11 cellular contexts compared by ENCODE assay signal in genomic region chr14:77140343-77140936, GRCh38. TPM values are rescaled to one million over a fixed set of nuclear protein-coding genes. Genes with fewer than 3 reads are reported as not detected.
DNase-seq lines count a peak whose midpoint lies in the region; ATAC-seq, FAIRE-seq and TF ChIP-seq lines count a peak whose summit lies in the region.
"Had no signal": no experiment of that assay in that cellular context is flagged by ENCODE, and none has a peak within 500 bp of the region (broad histone marks: within the 10 kb centered on the region; RNA-seq: fewer than 3 reads in every experiment).

No MANE protein-coding gene starts in this region.

- no peaks in the 10 kb centered on the region for H3K36me3 Mint-ChIP-seq in activated T-helper 17 cell treated with anti-CD3 and anti-CD28 coated beads, Interleukin-2, amount 50 U/mL, for 72 hours (ENCODE audit: low read depth)
- H3K36me3 Mint-ChIP-seq in mesothelial cell of epicardium: no peaks in the 10 kb centered on the region

- H3K27me3 ChIP-seq in BE2C: peaks cover 18% of the 10 kb centered on the region

- in situ Hi-C loops in G401 (cut with HindIII; ENCODE audit: low sequenced_read_pairs): no loop called here

- peak overlapping the region; percentile 58 for H3K4me3 Mint-ChIP-seq in activated T-helper 17 cell treated with anti-CD3 and anti-CD28 coated beads, Interleukin-2, amount 50 U/mL, for 72 hours
- H3K4me3 Mint-ChIP-seq in mesothelial cell of epicardium: peak overlapping the region; percentile 61

- H3K9me3 Mint-ChIP-seq in activated T-helper 17 cell treated with anti-CD3 and anti-CD28 coated beads, Interleukin-2, amount 50 U/mL, for 72 hours: no peaks in the 10 kb centered on the region
- no peaks in the 10 kb centered on the region for H3K9me3 Mint-ChIP-seq in mesothelial cell of epicardium

- no peaks in the 10 kb centered on the region for H3K36me3 ChIP-seq in BE2C
- H3K36me3 ChIP-seq: transverse colon had no signal

- H3K9me3 ChIP-seq in BE2C: no peaks in the 10 kb centered on the region
- H3K9me3 ChIP-seq: transverse colon had no signal

- H3K4me1 Mint-ChIP-seq in activated T-helper 17 cell treated with anti-CD3 and anti-CD28 coated beads, Interleukin-2, amount 50 U/mL, for 72 hours: no peaks in the 10 kb centered on the region
- H3K4me1 Mint-ChIP-seq in mesothelial cell of epicardium: peaks cover 17% of the 10 kb centered on the region

- ATAC-seq in activated T-helper 17 cell treated with anti-CD3 and anti-CD28 coated beads, Interleukin-2, amount 50 U/mL, for 72 hours (replicated peaks): no peak
- ATAC-seq in GM18870 (IDR thresholded peaks at IDR 0.05; ENCODE audit: unreplicated experiment): no peak

- no peak for FAIRE-seq in frontal cortex (lab: Jason Lieb, UNC)
- FAIRE-seq: small intestine had no signal

- TF ChIP-seq CTCF in BE2C (IDR thresholded peaks at IDR 0.05; ENCODE audit: low read depth, low read length) (no peak), mesothelial cell of epicardium (IDR thresholded peaks at IDR 0.05; ENCODE audit: unreplicated experiment) (no peak)

- DNase-seq in BE2C: no peak
- peak; percentile 41 for DNase-seq in G401 (ENCODE audit: low spot score)
- no peak for DNase-seq in mesothelial cell of epicardium (ENCODE audit: low spot score in 2 of 2, unreplicated experiment in 2 of 2)
- no peak for DNase-seq in T-helper 1 cell
- DNase-seq in frontal cortex (ENCODE audit: low spot score in 2 of 2): no peak
- no peak for DNase-seq in stimulated activated CD4-positive, alpha-beta T cell treated with anti-CD3 and anti-CD28 coated beads, Interleukin-15, amount 100 ng/mL, for 24 hours

- peak overlapping the region; percentile 62 for H3K4me3 ChIP-seq in BE2C (ENCODE audit: low read depth, low read length)

- no peak overlapping the region for H3K27ac Mint-ChIP-seq in activated T-helper 17 cell treated with anti-CD3 and anti-CD28 coated beads, Interleukin-2, amount 50 U/mL, for 72 hours
- no peak overlapping the region for H3K27ac Mint-ChIP-seq in mesothelial cell of epicardium

- H3K4me1 ChIP-seq in BE2C: peaks cover 2% of the 10 kb centered on the region; the same call in 1 of the 2 replicates

- peaks cover 62% of the 10 kb centered on the region for H3K27me3 Mint-ChIP-seq in activated T-helper 17 cell treated with anti-CD3 and anti-CD28 coated beads, Interleukin-2, amount 50 U/mL, for 72 hours
- peaks cover 93% of the 10 kb centered on the region for H3K27me3 Mint-ChIP-seq in mesothelial cell of epicardium (ENCODE audit: low read depth)

RNA-seq across cellular contexts. Expression of gene ZDHHC22, which starts 1.2 kb away (rescaled TPM):
- polyA plus RNA-seq in BE2C (2012; ENCODE audit: insufficient read depth, insufficient read length, low read depth): 4.3 TPM
- 0.25 TPM in 1 of 2 replicates, not detected in the other for total RNA-seq in G401 (2014; rRNA removed; shearing (Covaris generic))
- not detected for total RNA-seq in activated T-helper 17 cell treated with anti-CD3 and anti-CD28 coated beads, Interleukin-2, amount 50 U/mL, for 72 hours
- total RNA-seq in mesothelial cell of epicardium: not detected in 3 replicates
- 5.7 TPM for total RNA-seq in frontal cortex
- total RNA-seq: T-helper 2 cell treated with Interferon-gamma antibody and Interleukin-4, amounts not matched to agents 100 ng/mL and 5 ng/mL, for 36 hours had no signal

RNA-seq across cellular contexts. Expression of gene TMEM63C, which starts 41.2 kb away (rescaled TPM):
- 7.2 TPM for polyA plus RNA-seq in BE2C (2012; ENCODE audit: insufficient read depth, insufficient read length, low read depth)
- total RNA-seq in G401 (2014; rRNA removed; shearing (Covaris generic)): 0.06 TPM in 1 of 2 replicates, not detected in the other
- under 1 TPM; 0.04 to 0.64 TPM for total RNA-seq in activated T-helper 17 cell treated with anti-CD3 and anti-CD28 coated beads, Interleukin-2, amount 50 U/mL, for 72 hours
- total RNA-seq in mesothelial cell of epicardium (6.2 to 7.7 TPM (median 7.0 TPM) in 3 replicates), frontal cortex (8.6 TPM)

RNA-seq across cellular contexts. Expression of gene CIPC, which starts 42.4 kb away (rescaled TPM):
- polyA plus RNA-seq in BE2C (2012; ENCODE audit: insufficient read depth, insufficient read length, low read depth): 28.9 TPM
- 30.5 and 32.2 TPM in 2 replicates for total RNA-seq in G401 (2014; rRNA removed; shearing (Covaris generic))
- 10 to 100 TPM in 1 of 2 donors, 1 to 10 TPM in 1; 8.5 to 11.8 TPM for total RNA-seq in activated T-helper 17 cell treated with anti-CD3 and anti-CD28 coated beads, Interleukin-2, amount 50 U/mL, for 72 hours
- total RNA-seq in mesothelial cell of epicardium (21.9 to 22.9 TPM (median 22.4 TPM) in 3 replicates), frontal cortex (44.8 TPM)
